9 cellular contexts compared by ENCODE assay signal in genomic region chr11:94516725-94517124, GRCh38. TPM values are rescaled to one million over a fixed set of nuclear protein-coding genes. Genes with fewer than 3 reads are reported as not detected.
"Had no signal": no experiment of that assay in that cellular context is flagged by ENCODE, and none has a peak within 500 bp of the region (broad histone marks: within the 10 kb centered on the region; RNA-seq: fewer than 3 reads in every experiment).

No MANE protein-coding gene starts in this region.

- H3K9me3 Mint-ChIP-seq: HFFc6 had no signal

- DNase-seq: GM23248, GOT3, H7, HFFc6, IMR-90 had no signal

- H3K4me3 Mint-ChIP-seq: HFFc6 had no signal

- H3K27ac Mint-ChIP-seq: HFFc6 had no signal

- ATAC-seq: HCT116, K562 had no signal

RNA-seq across cellular contexts. Expression of gene C11orf97, which starts 4.5 kb away (rescaled TPM):
- total RNA-seq: GM23248, H4, H7, HFFc6, HT1080, IMR-90, K562 had no signal

RNA-seq across cellular contexts. Expression of gene FUT4, which starts 27.0 kb away (rescaled TPM):
- total RNA-seq: H4 had no signal

RNA-seq across cellular contexts. Expression of gene PIWIL4, which starts 50.4 kb away (rescaled TPM):
- total RNA-seq: H4 had no signal
